ENCODE assay signal across 1 cellular context in the genomic region with DNA sequence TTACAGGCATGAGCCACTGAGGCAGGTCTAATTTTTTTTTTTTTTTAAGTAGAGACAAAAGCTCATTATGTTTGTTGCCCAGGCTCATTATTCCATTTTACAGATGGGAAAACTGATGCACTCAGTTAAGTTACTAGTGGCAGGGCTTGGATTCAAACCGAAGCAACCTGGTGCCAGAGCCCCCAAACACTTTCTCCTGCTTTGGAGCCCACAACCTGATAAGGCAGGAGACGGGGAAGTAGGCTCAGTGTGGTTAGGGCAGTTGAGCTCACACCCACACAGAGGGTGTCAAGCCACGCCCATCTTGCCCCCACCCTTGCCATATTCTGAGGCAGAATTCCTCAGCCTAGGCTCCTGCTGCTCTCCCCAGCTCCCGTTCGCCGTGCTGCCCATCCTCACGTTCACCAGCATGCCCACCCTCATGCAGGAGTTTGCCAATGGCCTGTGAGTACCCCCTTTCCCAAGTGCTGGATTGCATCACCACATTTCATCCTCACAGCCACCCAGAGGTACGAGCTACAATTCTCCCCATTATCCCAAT.
TF ChIP-seq lines count a peak whose summit lies in the region.

No MANE protein-coding gene starts in this region.

TF ChIP-seq in HCT116, 20 proteins besides CTCF, POLR2A, EP300 and RAD21:
- TF ChIP-seq, protein P1, sequence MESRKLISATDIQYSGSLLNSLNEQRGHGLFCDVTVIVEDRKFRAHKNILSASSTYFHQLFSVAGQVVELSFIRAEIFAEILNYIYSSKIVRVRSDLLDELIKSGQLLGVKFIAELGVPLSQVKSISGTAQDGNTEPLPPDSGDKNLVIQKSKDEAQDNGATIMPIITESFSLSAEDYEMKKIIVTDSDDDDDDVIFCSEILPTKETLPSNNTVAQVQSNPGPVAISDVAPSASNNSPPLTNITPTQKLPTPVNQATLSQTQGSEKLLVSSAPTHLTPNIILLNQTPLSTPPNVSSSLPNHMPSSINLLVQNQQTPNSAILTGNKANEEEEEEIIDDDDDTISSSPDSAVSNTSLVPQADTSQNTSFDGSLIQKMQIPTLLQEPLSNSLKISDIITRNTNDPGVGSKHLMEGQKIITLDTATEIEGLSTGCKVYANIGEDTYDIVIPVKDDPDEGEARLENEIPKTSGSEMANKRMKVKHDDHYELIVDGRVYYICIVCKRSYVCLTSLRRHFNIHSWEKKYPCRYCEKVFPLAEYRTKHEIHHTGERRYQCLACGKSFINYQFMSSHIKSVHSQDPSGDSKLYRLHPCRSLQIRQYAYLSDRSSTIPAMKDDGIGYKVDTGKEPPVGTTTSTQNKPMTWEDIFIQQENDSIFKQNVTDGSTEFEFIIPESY (IDR thresholded peaks at IDR 0.05; ENCODE audit: extremely low read depth, insufficient replicate concordance, low read length) = no peak
- TF ChIP-seq POLR2AphosphoS5 (IDR thresholded peaks at IDR 0.05; ENCODE audit: low read depth, low read length) (no peak), SRF (IDR thresholded peaks at IDR 0.05; ENCODE audit: low read depth) (no peak), ZNF274 (IDR thresholded peaks at IDR 0.05; ENCODE audit: low read depth, low read length) (no peak), TCF7L2 (IDR thresholded peaks at IDR 0.05; ENCODE audit: borderline replicate concordance, extremely low read depth, insufficient read depth, insufficient read length) (no peak), JUND (IDR thresholded peaks at IDR 0.05) (no peak), CBX3 (IDR thresholded peaks at IDR 0.05; ENCODE audit: low read depth) (no peak), ELF1 (IDR thresholded peaks at IDR 0.05; ENCODE audit: borderline replicate concordance, low read depth) (no peak), SIN3A (IDR thresholded peaks at IDR 0.05; ENCODE audit: low read depth) (no peak)
- TF ChIP-seq, protein P2, sequence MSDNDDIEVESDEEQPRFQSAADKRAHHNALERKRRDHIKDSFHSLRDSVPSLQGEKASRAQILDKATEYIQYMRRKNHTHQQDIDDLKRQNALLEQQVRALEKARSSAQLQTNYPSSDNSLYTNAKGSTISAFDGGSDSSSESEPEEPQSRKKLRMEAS (IDR thresholded peaks at IDR 0.05) = no peak
- TF ChIP-seq, protein P3, sequence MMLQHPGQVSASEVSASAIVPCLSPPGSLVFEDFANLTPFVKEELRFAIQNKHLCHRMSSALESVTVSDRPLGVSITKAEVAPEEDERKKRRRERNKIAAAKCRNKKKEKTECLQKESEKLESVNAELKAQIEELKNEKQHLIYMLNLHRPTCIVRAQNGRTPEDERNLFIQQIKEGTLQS (IDR thresholded peaks at IDR 0.05) = no peak
- TF ChIP-seq, protein P4, sequence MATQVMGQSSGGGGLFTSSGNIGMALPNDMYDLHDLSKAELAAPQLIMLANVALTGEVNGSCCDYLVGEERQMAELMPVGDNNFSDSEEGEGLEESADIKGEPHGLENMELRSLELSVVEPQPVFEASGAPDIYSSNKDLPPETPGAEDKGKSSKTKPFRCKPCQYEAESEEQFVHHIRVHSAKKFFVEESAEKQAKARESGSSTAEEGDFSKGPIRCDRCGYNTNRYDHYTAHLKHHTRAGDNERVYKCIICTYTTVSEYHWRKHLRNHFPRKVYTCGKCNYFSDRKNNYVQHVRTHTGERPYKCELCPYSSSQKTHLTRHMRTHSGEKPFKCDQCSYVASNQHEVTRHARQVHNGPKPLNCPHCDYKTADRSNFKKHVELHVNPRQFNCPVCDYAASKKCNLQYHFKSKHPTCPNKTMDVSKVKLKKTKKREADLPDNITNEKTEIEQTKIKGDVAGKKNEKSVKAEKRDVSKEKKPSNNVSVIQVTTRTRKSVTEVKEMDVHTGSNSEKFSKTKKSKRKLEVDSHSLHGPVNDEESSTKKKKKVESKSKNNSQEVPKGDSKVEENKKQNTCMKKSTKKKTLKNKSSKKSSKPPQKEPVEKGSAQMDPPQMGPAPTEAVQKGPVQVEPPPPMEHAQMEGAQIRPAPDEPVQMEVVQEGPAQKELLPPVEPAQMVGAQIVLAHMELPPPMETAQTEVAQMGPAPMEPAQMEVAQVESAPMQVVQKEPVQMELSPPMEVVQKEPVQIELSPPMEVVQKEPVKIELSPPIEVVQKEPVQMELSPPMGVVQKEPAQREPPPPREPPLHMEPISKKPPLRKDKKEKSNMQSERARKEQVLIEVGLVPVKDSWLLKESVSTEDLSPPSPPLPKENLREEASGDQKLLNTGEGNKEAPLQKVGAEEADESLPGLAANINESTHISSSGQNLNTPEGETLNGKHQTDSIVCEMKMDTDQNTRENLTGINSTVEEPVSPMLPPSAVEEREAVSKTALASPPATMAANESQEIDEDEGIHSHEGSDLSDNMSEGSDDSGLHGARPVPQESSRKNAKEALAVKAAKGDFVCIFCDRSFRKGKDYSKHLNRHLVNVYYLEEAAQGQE (IDR thresholded peaks at IDR 0.05; ENCODE audit: low read depth) = no peak
